ENCODE assay signal across 7 cellular contexts in genomic region chr18:65725421-65726050, GRCh38. TPM values are rescaled to one million over a fixed set of nuclear protein-coding genes. Genes with fewer than 3 reads are reported as not detected.
DNase-seq lines count a peak whose midpoint lies in the region; ATAC-seq and TF ChIP-seq lines count a peak whose summit lies in the region.

No MANE protein-coding gene starts in this region.

- H3K27me3 Mint-ChIP-seq in brain = peaks cover 6% of the 10 kb centered on the region

- ATAC-seq in GM21786 (IDR thresholded peaks at IDR 0.05; ENCODE audit: unreplicated experiment) (peak; percentile 61), GM18873 (IDR thresholded peaks at IDR 0.05; ENCODE audit: low FRiP score, unreplicated experiment) (no peak), omental fat pad (ENCODE audit: low FRiP score) (no peak)

- DNase-seq in NCI-H2081 (lab: John Stamatoyannopoulos, UW) = peak; percentile 61 to 82
- peak; percentile 29 for DNase-seq in pons (ENCODE audit: low spot score)
- no peak for DNase-seq in middle frontal gyrus (ENCODE audit: extremely low spot score, low spot score)
- DNase-seq in omental fat pad (ENCODE audit: low spot score) = no peak

- no peak overlapping the region for H3K4me3 Mint-ChIP-seq in brain

- H3K36me3 Mint-ChIP-seq in brain = no peaks in the 10 kb centered on the region

- H3K9me3 Mint-ChIP-seq in brain = peaks cover 0 to 3% (median 0%) of the 10 kb centered on the region in 5 experiments

- TF ChIP-seq CTCF in brain (conservative IDR thresholded peaks at IDR 0.05) = peak; percentile 46 to 65
- TF ChIP-seq CTCF in omental fat pad (IDR thresholded peaks at IDR 0.05) = no peak

- H3K27ac Mint-ChIP-seq in brain = no peak overlapping the region

- H3K4me1 Mint-ChIP-seq in brain = peaks cover 36% of the 10 kb centered on the region

RNA-seq across cellular contexts. Expression of gene CDH7, which starts 25.3 kb away (rescaled TPM):
- 0.10 TPM for polyA plus RNA-seq in brain (ENCODE audit: insufficient read depth, low read depth, low replicate concordance)
- total RNA-seq in omental fat pad = under 1 TPM in 1 of 4 donors, not detected in 3; 0.47 TPM

Comparison
In these comparisons a context has a peak if more than half of its experiments do, and no peak if none do; other contexts are left out.
1. DNase-seq: peak in NCI-H2081 (2 of 2) and pons (single experiment); none in middle frontal gyrus (single experiment) and omental fat pad (single experiment).
2. CTCF ChIP-seq: peak in brain (2 of 2); none in omental fat pad (0 of 3).